9 cellular contexts compared by ENCODE assay signal in the genomic region with DNA sequence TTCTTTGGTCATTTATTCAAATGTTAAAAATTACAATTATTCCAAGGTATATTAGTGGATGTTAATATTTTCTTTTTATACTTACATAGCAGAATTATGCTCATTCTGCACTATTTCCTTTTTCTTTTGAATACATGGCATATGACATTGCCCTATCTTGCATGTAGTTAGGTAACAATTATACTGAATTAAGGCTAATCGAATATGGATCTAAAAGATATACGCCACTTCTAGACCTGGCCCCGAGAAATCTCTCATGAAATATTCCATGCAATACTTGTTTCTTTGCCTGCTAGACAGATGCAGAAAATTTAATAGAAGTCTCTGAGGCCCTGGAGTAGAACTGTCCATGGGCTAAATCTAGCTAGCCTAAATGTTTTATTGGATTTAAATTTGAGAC.
"Had no signal": no experiment of that assay in that cellular context is flagged by ENCODE, and none has a peak within 500 bp of the region (broad histone marks: within the 10 kb centered on the region; RNA-seq: fewer than 3 reads in every experiment).

No MANE protein-coding gene starts in this region.

- H3K36me3 ChIP-seq: HAP-1 had no signal

- H3K4me1 ChIP-seq: HAP-1 had no signal

- H2AFZ ChIP-seq: GM23248, GM23338 had no signal

- DNase-seq: GM23248, GOT3, H7, H9, HCEC 1CT, HFFc6 had no signal

- H3K4me2 ChIP-seq: GM23338 had no signal

- H3K4me3 ChIP-seq: GM23248, GM23338, HAP-1 had no signal

- H3K9me3 ChIP-seq: HAP-1 had no signal

- ATAC-seq: GM23338, HCT116 had no signal

- H3K27ac ChIP-seq: GM23248 had no signal

- H3K9ac ChIP-seq: GM23248 had no signal
